9 cellular contexts compared by ENCODE assay signal in the genomic region with DNA sequence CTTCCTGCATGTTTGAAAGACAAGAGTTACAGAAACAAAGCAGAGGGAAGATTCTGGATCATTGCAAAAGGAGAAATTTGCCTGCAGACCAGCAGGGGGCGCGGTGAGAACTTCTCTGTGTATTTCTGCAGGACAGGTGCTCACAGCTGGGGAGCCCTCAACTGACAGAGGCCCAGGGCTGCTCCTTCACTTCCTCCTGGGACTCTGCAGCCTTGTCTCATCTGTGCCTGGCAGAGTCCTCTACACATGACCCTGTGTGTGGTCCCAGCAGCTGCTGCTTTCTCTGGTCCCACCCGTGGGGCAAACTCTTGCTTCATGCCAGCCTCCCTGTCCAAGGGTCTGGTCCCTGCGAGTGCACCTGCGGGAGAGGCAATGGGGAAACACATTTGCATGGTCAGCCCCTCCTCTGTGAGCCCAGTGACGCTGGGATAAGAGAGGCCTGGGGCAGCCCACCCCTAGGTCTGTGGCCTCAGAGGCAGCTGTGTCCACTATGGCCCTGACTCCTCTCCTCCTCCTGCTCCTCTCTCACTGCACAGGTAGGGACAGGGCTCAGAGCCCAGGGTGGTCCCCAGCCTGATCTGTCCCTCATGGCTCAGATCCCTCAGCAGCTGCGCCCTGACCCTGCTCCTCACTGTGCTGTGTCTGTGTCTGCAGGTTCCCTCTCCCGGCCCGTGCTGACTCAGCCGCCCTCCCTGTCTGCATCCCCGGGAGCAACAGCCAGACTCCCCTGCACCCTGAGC. TPM values are rescaled to one million over a fixed set of nuclear protein-coding genes. Genes with fewer than 3 reads are reported as not detected.
DNase-seq lines count a peak whose midpoint lies in the region; ATAC-seq and TF ChIP-seq lines count a peak whose summit lies in the region.
"Had no signal": no experiment of that assay in that cellular context is flagged by ENCODE, and none has a peak within 500 bp of the region (broad histone marks: within the 10 kb centered on the region; RNA-seq: fewer than 3 reads in every experiment).

No MANE protein-coding gene starts in this region.

- H3K36me3 ChIP-seq in CD4-positive, alpha-beta memory T cell (ENCODE audit: insufficient read depth, low read length): no peaks in the 10 kb centered on the region
- H3K36me3 ChIP-seq in esophagus squamous epithelium (no peaks in the 10 kb centered on the region), uterus (no peaks in the 10 kb centered on the region)

- TF ChIP-seq CTCF in esophagus squamous epithelium (IDR thresholded peaks at IDR 0.05) (peak in 5 of 6 experiments; percentile 21 to 52 (median 41)), progenitor cell of endocrine pancreas (IDR thresholded peaks at IDR 0.05; ENCODE audit: unreplicated experiment) (peak; percentile 45), uterus (IDR thresholded peaks at IDR 0.05) (peak in 2 of 4 experiments; percentile 7 to 25)

- H3K9me3 Mint-ChIP-seq in CD4-positive, alpha-beta memory T cell: no peaks in the 10 kb centered on the region
- no peaks in the 10 kb centered on the region for H3K9me3 Mint-ChIP-seq in progenitor cell of endocrine pancreas (ENCODE audit: low read depth)

- peak; percentile 52 for ATAC-seq in GM19025 (IDR thresholded peaks at IDR 0.05; ENCODE audit: low read depth, unreplicated experiment)

- H3K9me3 ChIP-seq in CD4-positive, alpha-beta memory T cell (ENCODE audit: control insufficient read depth in 1 of 2, low read length in 2 of 2): no peaks in the 10 kb centered on the region
- H3K9me3 ChIP-seq in esophagus squamous epithelium: no peaks in the 10 kb centered on the region
- no peaks in the 10 kb centered on the region for H3K9me3 ChIP-seq in uterus

- CTCF ChIA-PET in CD4-positive, alpha-beta memory T cell (lab: Charles Lee; ENCODE audit: partially characterized antibody): no interaction called here

- peaks cover 0 to 1% (median 0%) of the 10 kb centered on the region in 4 donors for H3K4me1 Mint-ChIP-seq in CD4-positive, alpha-beta memory T cell
- no peaks in the 10 kb centered on the region for H3K4me1 Mint-ChIP-seq in progenitor cell of endocrine pancreas (ENCODE audit: low read depth)

- H3K27me3 ChIP-seq in CD4-positive, alpha-beta memory T cell (ENCODE audit: insufficient read depth, low read length): no peaks in the 10 kb centered on the region
- H3K27me3 ChIP-seq in esophagus squamous epithelium: peaks cover 0 to 83% (median 0%) of the 10 kb centered on the region in 4 donors
- H3K27me3 ChIP-seq in uterus: no peaks in the 10 kb centered on the region

- 25 to 40% methylated on average over 1 to 2 of the region's 11 CpGs for whole genome bisulfite sequencing in esophagus squamous epithelium, 2 donors

- H3K27me3 Mint-ChIP-seq in CD4-positive, alpha-beta memory T cell: peaks cover 8 to 17% of the 10 kb centered on the region in 2 donors
- H3K27me3 Mint-ChIP-seq in progenitor cell of endocrine pancreas: peaks cover 97% of the 10 kb centered on the region

- H3K4me3 ChIP-seq in CD4-positive, alpha-beta memory T cell (ENCODE audit: low read length in 2 of 2): no peak overlapping the region
- H3K4me3 ChIP-seq in esophagus squamous epithelium: no peak overlapping the region
- H3K4me3 ChIP-seq in uterus: no peak overlapping the region
- H3K4me3 ChIP-seq: SK-N-MC had no signal

- H3K27ac ChIP-seq in CD4-positive, alpha-beta memory T cell (ENCODE audit: low read depth, low read length): no peak overlapping the region
- H3K27ac ChIP-seq in esophagus squamous epithelium (peak overlapping the region in 1 of 4 donors; percentile 39), uterus (no peak overlapping the region)
- H3K27ac ChIP-seq: SK-N-MC had no signal

- DNase-seq in CD4-positive, alpha-beta memory T cell: peak in 3 of 5 donors; percentile 34 to 62 (median 37)
- DNase-seq in LHCN-M2 (ENCODE audit: low read depth) (peak; percentile 41), T-helper 22 cell (ENCODE audit: low read depth) (peak; percentile 12), esophagus squamous epithelium (lab: John Stamatoyannopoulos, UW) (no peak), progenitor cell of endocrine pancreas (ENCODE audit: low spot score, unreplicated experiment) (no peak), uterus (no peak), NCI-H2196 (lab: John Stamatoyannopoulos, UW; ENCODE audit: unreplicated experiment) (no peak)

- POLR2A ChIA-PET in CD4-positive, alpha-beta memory T cell (lab: Charles Lee; ENCODE audit: partially characterized antibody): no interaction called here

- TF ChIP-seq POLR2A in esophagus squamous epithelium (IDR thresholded peaks at IDR 0.05) (no peak), uterus (IDR thresholded peaks at IDR 0.05) (no peak)

- intact Hi-C loops in CD4-positive, alpha-beta memory T cell (cut with micrococcal nuclease): no loop called here
- intact Hi-C loops in esophagus squamous epithelium (cut with DNase I): no loop called here
- intact Hi-C loops in uterus (cut with DNase I; ENCODE audit: low total_unique reads): no loop called here

- no peaks in the 10 kb centered on the region for H3K36me3 Mint-ChIP-seq in CD4-positive, alpha-beta memory T cell
- H3K36me3 Mint-ChIP-seq in progenitor cell of endocrine pancreas (ENCODE audit: insufficient read depth): no peaks in the 10 kb centered on the region

- no peaks in the 10 kb centered on the region for H3K4me1 ChIP-seq in CD4-positive, alpha-beta memory T cell (ENCODE audit: insufficient read depth, low read length)
- H3K4me1 ChIP-seq in esophagus squamous epithelium (no peaks in the 10 kb centered on the region), uterus (no peaks in the 10 kb centered on the region)

- H3K27ac Mint-ChIP-seq in CD4-positive, alpha-beta memory T cell: no peak overlapping the region
- no peak overlapping the region for H3K27ac Mint-ChIP-seq in progenitor cell of endocrine pancreas

- no peak overlapping the region for H3K4me3 Mint-ChIP-seq in CD4-positive, alpha-beta memory T cell
- no peak overlapping the region for H3K4me3 Mint-ChIP-seq in progenitor cell of endocrine pancreas (ENCODE audit: low read depth)

RNA-seq across cellular contexts. Expression of gene VPREB1, which starts 43.2 kb away (rescaled TPM):
- not detected for total RNA-seq in CD4-positive, alpha-beta memory T cell
- not detected for polyA plus RNA-seq in CD4-positive, alpha-beta memory T cell
- total RNA-seq in LHCN-M2 (2014; rRNA removed) (not detected in 2 replicates), esophagus squamous epithelium (not detected), progenitor cell of endocrine pancreas (not detected in 2 replicates), uterus (1 to 10 TPM in 1 of 4 donors, not detected in 3; 2.6 TPM)
- polyA plus RNA-seq in LHCN-M2 (2012): not detected

Comparison
In these comparisons a context has a peak if more than half of its experiments do, and no peak if none do; other contexts are left out.
1. DNase-seq: peak in CD4-positive, alpha-beta memory T cell (3 of 5), LHCN-M2 (single experiment) and T-helper 22 cell (single experiment); none in esophagus squamous epithelium (single experiment), progenitor cell of endocrine pancreas (single experiment), uterus (0 of 2) and NCI-H2196 (single experiment).